8 cellular contexts compared by ENCODE assay signal in the genomic region with DNA sequence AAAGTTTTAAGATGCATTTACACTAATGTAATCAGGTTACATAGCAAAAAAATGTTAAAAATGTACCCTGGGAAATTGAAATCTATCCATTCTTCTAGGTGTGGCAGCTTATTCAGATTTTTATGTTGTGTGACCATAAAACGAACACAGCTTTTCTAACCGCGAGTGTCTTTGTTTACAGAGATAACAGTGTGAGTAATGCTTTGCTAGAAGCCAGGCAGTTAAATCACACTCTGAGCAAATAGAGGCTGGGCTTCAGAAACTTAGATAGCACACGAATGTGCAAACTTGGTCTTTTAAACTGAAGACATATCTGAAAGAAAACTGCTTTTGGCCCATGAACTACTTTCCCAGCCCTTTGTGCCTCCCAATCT.
DNase-seq lines count a peak whose midpoint lies in the region; ATAC-seq and TF ChIP-seq lines count a peak whose summit lies in the region.

No MANE protein-coding gene starts in this region.

- ATAC-seq in Right ventricle myocardium inferior, result peak; percentile 56
- no peak for ATAC-seq in GM19023 (IDR thresholded peaks at IDR 0.05; ENCODE audit: unreplicated experiment)
- ATAC-seq in GM21367 (IDR thresholded peaks at IDR 0.05; ENCODE audit: unreplicated experiment), result no peak

- intact Hi-C loops in Right ventricle myocardium inferior (cut with DNase I) (loop anchor here (5.0 kb wide), 2 partner anchors 75 to 135 kb away; no protein-coding TSS in a partner anchor), cardiac septum (cut with DNase I) (no loop called here)

- H3K4me3 Mint-ChIP-seq in T-helper 1 cell treated with Interleukin-12 subunit alpha and Interleukin-12 subunit beta and Interleukin-4 antibody, amounts not matched to agents 30 μg/mL and 1 μg/mL, for 36 hours, result peak overlapping the region; percentile 85
- H3K4me3 Mint-ChIP-seq in progenitor cell of endocrine pancreas (ENCODE audit: low read depth), result peak overlapping the region; percentile 27

- H3K27ac Mint-ChIP-seq in T-helper 1 cell treated with Interleukin-12 subunit alpha and Interleukin-12 subunit beta and Interleukin-4 antibody, amounts not matched to agents 30 μg/mL and 1 μg/mL, for 36 hours, result peak overlapping the region; percentile 87
- H3K27ac Mint-ChIP-seq in progenitor cell of endocrine pancreas, result peak overlapping the region; percentile 96

- no peaks in the 10 kb centered on the region for H3K27me3 Mint-ChIP-seq in T-helper 1 cell treated with Interleukin-12 subunit alpha and Interleukin-12 subunit beta and Interleukin-4 antibody, amounts not matched to agents 30 μg/mL and 1 μg/mL, for 36 hours (ENCODE audit: low read depth)
- H3K27me3 Mint-ChIP-seq in progenitor cell of endocrine pancreas, result no peaks in the 10 kb centered on the region

- TF ChIP-seq CTCF in progenitor cell of endocrine pancreas (IDR thresholded peaks at IDR 0.05; ENCODE audit: unreplicated experiment), result no peak

- DNase-seq in Right ventricle myocardium inferior (ENCODE audit: missing footprints), result no peak
- no peak for DNase-seq in cardiac septum (ENCODE audit: low spot score)
- DNase-seq in fibroblast of gingiva (ENCODE audit: low read depth), result peak; percentile 75
- DNase-seq in progenitor cell of endocrine pancreas (ENCODE audit: low spot score, unreplicated experiment), result no peak
- DNase-seq in SHP77 treated with DMSO at 0.1 percent for 48 hours (lab: John Stamatoyannopoulos, UW), result no peak

- peaks cover 78% of the 10 kb centered on the region for H3K4me1 Mint-ChIP-seq in T-helper 1 cell treated with Interleukin-12 subunit alpha and Interleukin-12 subunit beta and Interleukin-4 antibody, amounts not matched to agents 30 μg/mL and 1 μg/mL, for 36 hours (ENCODE audit: low read depth)
- H3K4me1 Mint-ChIP-seq in progenitor cell of endocrine pancreas (ENCODE audit: low read depth), result peaks cover 85% of the 10 kb centered on the region

- H3K36me3 Mint-ChIP-seq in T-helper 1 cell treated with Interleukin-12 subunit alpha and Interleukin-12 subunit beta and Interleukin-4 antibody, amounts not matched to agents 30 μg/mL and 1 μg/mL, for 36 hours (ENCODE audit: low read depth), result peaks cover 17% of the 10 kb centered on the region
- H3K36me3 Mint-ChIP-seq in progenitor cell of endocrine pancreas (ENCODE audit: insufficient read depth), result peaks cover 8% of the 10 kb centered on the region

- no peaks in the 10 kb centered on the region for H3K9me3 Mint-ChIP-seq in T-helper 1 cell treated with Interleukin-12 subunit alpha and Interleukin-12 subunit beta and Interleukin-4 antibody, amounts not matched to agents 30 μg/mL and 1 μg/mL, for 36 hours
- H3K9me3 Mint-ChIP-seq in progenitor cell of endocrine pancreas (ENCODE audit: low read depth), result no peaks in the 10 kb centered on the region
